ENCODE assay signal across 1 cellular context in the genomic region with DNA sequence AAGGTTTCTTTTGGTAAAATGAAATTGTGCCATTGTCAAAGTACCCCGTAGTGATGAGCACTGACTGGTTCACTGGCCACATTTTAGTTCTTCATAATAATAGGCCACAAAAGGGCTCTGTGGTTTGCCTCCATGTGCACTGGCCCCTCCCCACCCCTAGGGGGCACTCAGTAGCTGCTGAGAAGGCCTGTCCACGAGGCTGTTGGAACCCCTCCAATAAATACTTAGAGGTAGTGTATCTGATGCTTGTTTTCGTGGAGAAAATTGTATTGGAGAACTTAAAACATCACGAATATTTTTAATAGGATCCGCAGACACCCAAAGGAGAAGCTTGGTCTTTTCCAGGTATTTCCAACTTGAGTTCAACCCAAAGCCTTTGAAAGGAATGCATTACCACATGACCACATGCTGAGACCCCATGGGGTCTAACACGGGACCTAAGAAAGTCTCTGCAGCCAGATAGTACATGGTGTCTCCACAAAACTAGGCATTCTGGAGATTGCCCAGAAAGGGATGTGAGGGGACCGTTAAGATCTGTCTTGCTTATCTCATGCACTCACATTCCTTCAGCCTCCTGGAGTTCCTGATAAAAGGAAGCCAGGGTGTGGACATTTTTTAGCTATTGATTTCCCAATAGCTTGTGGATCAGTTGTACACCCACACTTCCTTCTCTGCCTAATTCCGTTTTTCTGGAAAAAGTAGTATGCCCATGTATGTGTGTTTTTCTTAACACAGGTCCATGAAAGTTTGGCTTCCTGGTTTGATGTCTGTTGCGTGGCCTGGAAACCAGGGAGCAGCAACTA.
A peak's percentile ranks its signal among the peaks of the same experiment; 100 is the strongest.
TF ChIP-seq lines count a peak whose summit lies in the region.

No MANE protein-coding gene starts in this region.

TF ChIP-seq in H1, 55 proteins besides CTCF, POLR2A, EP300 and RAD21 (continued from another document):
- TF ChIP-seq EGR1 (IDR thresholded peaks at IDR 0.05; ENCODE audit: borderline replicate concordance, low read depth, low read length) (peak; percentile 47; the same call in 1 of the 2 replicates), KDM1A (IDR thresholded peaks at IDR 0.05; ENCODE audit: borderline replicate concordance, low read length) (peak; percentile 36; the same call in 1 of the 2 replicates)
TF ChIP-seq in H1: peak in this region for 3.
